ENCODE assay signal across 19 cellular contexts in genomic region chr3:11329779-11330178, GRCh38. TPM values are rescaled to one million over a fixed set of nuclear protein-coding genes. Genes with fewer than 3 reads are reported as not detected.
DNase-seq lines count a peak whose midpoint lies in the region; ATAC-seq, FAIRE-seq and TF ChIP-seq lines count a peak whose summit lies in the region.
"Had no signal": no experiment of that assay in that cellular context is flagged by ENCODE, and none has a peak within 500 bp of the region (broad histone marks: within the 10 kb centered on the region; RNA-seq: fewer than 3 reads in every experiment).

No MANE protein-coding gene starts in this region.

- no peak for TF ChIP-seq POLR2A in A549 (IDR thresholded peaks at IDR 0.05; ENCODE audit: low read length)
- TF ChIP-seq POLR2A in IMR-90 (IDR thresholded peaks at IDR 0.05; ENCODE audit: low read depth, low read length), result no peak

- H3K14ac ChIP-seq in IMR-90 (replicated peaks; ENCODE audit: low read depth, low read length), result no peak overlapping the region

- H3K27ac Mint-ChIP-seq in activated CD8-positive, alpha-beta T cell treated with anti-CD3 and anti-CD28 coated beads for 36 hours, result peak overlapping the region; percentile 3
- H3K27ac Mint-ChIP-seq in activated CD8-positive, alpha-beta T cell treated with anti-CD3 and anti-CD28 coated beads, Interleukin-2, amount 10 ng/mL, durations not matched to agents 7 days and 5 days, result no peak overlapping the region
- peak overlapping the region; percentile 30 to 33 for H3K27ac Mint-ChIP-seq in effector memory CD8-positive, alpha-beta T cell

- peaks cover 4% of the 10 kb centered on the region; the same call in 1 of the 2 replicates for H3K9me1 ChIP-seq in IMR-90 (ENCODE audit: insufficient read depth, low read length)

- WGBS in A549 (ENCODE audit: missing lambda C conversion rate), result 81% methylated on average over 2 of the region's 2 CpGs
- WGBS in IMR-90 (ENCODE audit: extremely low coverage in 2 of 2, insufficient read length in 1 of 2), 2 experiments, result 100% methylated on average over 1 of the region's 2 CpGs; no CpG with 5 or more reads in 1 of the 2 experiments

- TF ChIP-seq CTCF in activated CD8-positive, alpha-beta T cell treated with anti-CD3 and anti-CD28 coated beads for 36 hours (IDR thresholded peaks at IDR 0.05), result no peak
- TF ChIP-seq CTCF in A549 (IDR thresholded peaks at IDR 0.05) (no peak), IMR-90 (conservative IDR thresholded peaks at IDR 0.05; ENCODE audit: low read depth, low read length) (no peak), RWPE1 (conservative IDR thresholded peaks at IDR 0.05; ENCODE audit: low read depth) (no peak)

- peaks cover 0 to 4% of the 10 kb centered on the region in 2 experiments; a peak in 2 of 4 replicates for H3K79me1 ChIP-seq in IMR-90 (ENCODE audit: low read depth in 1 of 2, low read length in 2 of 2)

- peaks cover 10% of the 10 kb centered on the region for H3K36me3 Mint-ChIP-seq in activated CD8-positive, alpha-beta T cell treated with anti-CD3 and anti-CD28 coated beads for 36 hours (ENCODE audit: low read depth)
- H3K36me3 Mint-ChIP-seq in activated CD8-positive, alpha-beta T cell treated with anti-CD3 and anti-CD28 coated beads, Interleukin-2, amount 10 ng/mL, durations not matched to agents 7 days and 5 days (ENCODE audit: low read depth), result peaks cover 11% of the 10 kb centered on the region
- H3K36me3 Mint-ChIP-seq in effector memory CD8-positive, alpha-beta T cell (ENCODE audit: insufficient read depth), result peaks cover 26% of the 10 kb centered on the region

- H3K4me1 ChIP-seq in A549 (no peaks in the 10 kb centered on the region; the same call in 2 of the 3 replicates), IMR-90 (ENCODE audit: control insufficient read depth, insufficient read depth, low read length) (peaks cover 10% of the 10 kb centered on the region)
- H3K4me1 ChIP-seq: Caco-2 had no signal

- peaks cover 11% of the 10 kb centered on the region for H3K4me1 Mint-ChIP-seq in activated CD8-positive, alpha-beta T cell treated with anti-CD3 and anti-CD28 coated beads for 36 hours (ENCODE audit: low read depth)
- H3K4me1 Mint-ChIP-seq in activated CD8-positive, alpha-beta T cell treated with anti-CD3 and anti-CD28 coated beads, Interleukin-2, amount 10 ng/mL, durations not matched to agents 7 days and 5 days (ENCODE audit: low read depth), result no peaks in the 10 kb centered on the region
- H3K4me1 Mint-ChIP-seq in effector memory CD8-positive, alpha-beta T cell (ENCODE audit: low read depth in 2 of 2), result no peaks in the 10 kb centered on the region
- H3K4me1 Mint-ChIP-seq: CD4-positive, alpha-beta memory T cell had no signal

- no peaks in the 10 kb centered on the region for H3K9me3 Mint-ChIP-seq in activated CD8-positive, alpha-beta T cell treated with anti-CD3 and anti-CD28 coated beads for 36 hours
- H3K9me3 Mint-ChIP-seq in activated CD8-positive, alpha-beta T cell treated with anti-CD3 and anti-CD28 coated beads, Interleukin-2, amount 10 ng/mL, durations not matched to agents 7 days and 5 days (ENCODE audit: insufficient read depth), result no peaks in the 10 kb centered on the region
- no peaks in the 10 kb centered on the region for H3K9me3 Mint-ChIP-seq in effector memory CD8-positive, alpha-beta T cell
- H3K9me3 Mint-ChIP-seq: CD4-positive, alpha-beta memory T cell had no signal

- H3K9ac ChIP-seq in IMR-90 (ENCODE audit: low read depth, low read length), result no peak overlapping the region

- H4K5ac ChIP-seq in IMR-90 (ENCODE audit: low read depth, low read length), result no peak overlapping the region

- H3K23ac ChIP-seq in IMR-90 (ENCODE audit: low read depth, low read length), result no peak overlapping the region

- TF ChIP-seq RAD21 in A549 (conservative IDR thresholded peaks at IDR 0.05 in 1 of 2, IDR thresholded peaks at IDR 0.05 in 1 of 2) (no peak), IMR-90 (IDR thresholded peaks at IDR 0.05; ENCODE audit: low read length) (no peak)

- H3K27me3 Mint-ChIP-seq in activated CD8-positive, alpha-beta T cell treated with anti-CD3 and anti-CD28 coated beads for 36 hours, result no peaks in the 10 kb centered on the region
- H3K27me3 Mint-ChIP-seq in activated CD8-positive, alpha-beta T cell treated with anti-CD3 and anti-CD28 coated beads, Interleukin-2, amount 10 ng/mL, durations not matched to agents 7 days and 5 days (ENCODE audit: low read depth), result no peaks in the 10 kb centered on the region
- H3K27me3 Mint-ChIP-seq in effector memory CD8-positive, alpha-beta T cell, result no peaks in the 10 kb centered on the region
- H3K27me3 Mint-ChIP-seq: CD4-positive, alpha-beta memory T cell had no signal

- H3K4me3 ChIP-seq in A549 (no peak overlapping the region), IMR-90 (ENCODE audit: insufficient read depth, low read depth, low read length) (no peak overlapping the region)

- H3K9me3 ChIP-seq in A549 (no peaks in the 10 kb centered on the region), IMR-90 (ENCODE audit: control insufficient read depth, insufficient read depth, low read length) (no peaks in the 10 kb centered on the region)
- H3K9me3 ChIP-seq: Caco-2 had no signal

- no peak for TF ChIP-seq EP300 in A549 (IDR thresholded peaks at IDR 0.05)

- H2BK20ac ChIP-seq in IMR-90 (ENCODE audit: low read depth, low read length), result no peak overlapping the region

- H2BK15ac ChIP-seq in IMR-90 (ENCODE audit: low read depth, low read length), result no peak overlapping the region

- in situ Hi-C loops in IMR-90 (cut with MboI; ENCODE audit: low sequenced_read_pairs), result loop anchor here (10.0 to 25.0 kb wide), 3 partner anchors 167 to 567 kb away; partner anchors contain the start of gene HRH1

- no TSS peak for BruUV-seq in IMR-90 (replicated peaks; lab: Mats Ljungman, UMichigan)

- H3K27ac ChIP-seq in A549 (no peak overlapping the region), IMR-90 (ENCODE audit: insufficient read depth, low read length) (no peak overlapping the region), RWPE1 (no peak overlapping the region)
- H3K27ac ChIP-seq: 22Rv1 had no signal

- H3K4ac ChIP-seq in IMR-90 (ENCODE audit: low read depth, low read length), result no peak overlapping the region

- no peak overlapping the region for H2BK5ac ChIP-seq in IMR-90 (ENCODE audit: low read depth, low read length, poor library complexity, severe bottlenecking)

- no peak overlapping the region for H2AK9ac ChIP-seq in IMR-90 (replicated peaks; ENCODE audit: low read depth, low read length, poor library complexity)

- no peak overlapping the region for H3K4me3 Mint-ChIP-seq in activated CD8-positive, alpha-beta T cell treated with anti-CD3 and anti-CD28 coated beads for 36 hours
- no peak overlapping the region for H3K4me3 Mint-ChIP-seq in activated CD8-positive, alpha-beta T cell treated with anti-CD3 and anti-CD28 coated beads, Interleukin-2, amount 10 ng/mL, durations not matched to agents 7 days and 5 days
- no peak overlapping the region for H3K4me3 Mint-ChIP-seq in effector memory CD8-positive, alpha-beta T cell
- H3K4me3 Mint-ChIP-seq: CD4-positive, alpha-beta memory T cell had no signal

- intact Hi-C loops in activated CD8-positive, alpha-beta T cell treated with anti-CD3 and anti-CD28 coated beads for 36 hours (cut with micrococcal nuclease), result no loop called here
- intact Hi-C loops in IMR-90 (cut with micrococcal nuclease), result loop anchor here (5.0 kb wide), 1 partner anchor 92 kb away; no protein-coding TSS in a partner anchor

- ATAC-seq in activated CD8-positive, alpha-beta T cell treated with anti-CD3 and anti-CD28 coated beads for 36 hours, result no peak
- ATAC-seq in activated CD8-positive, alpha-beta T cell treated with anti-CD3 and anti-CD28 coated beads, Interleukin-2, amount 10 ng/mL, durations not matched to agents 7 days and 5 days, result no peak
- ATAC-seq in A549 (no peak), IMR-90 (ENCODE audit: low read depth) (no peak), HG02885 (IDR thresholded peaks at IDR 0.05; ENCODE audit: poor library complexity, unreplicated experiment) (no peak)
- no peak for ATAC-seq in effector memory CD8-positive, alpha-beta T cell (replicated peaks)

- no peak overlapping the region; a peak in 1 of 4 replicates for H4K8ac ChIP-seq in IMR-90 (ENCODE audit: low read depth in 2 of 2, low read length in 2 of 2)

- H3K4me2 ChIP-seq in A549 (no peak overlapping the region), IMR-90 (ENCODE audit: low read depth, low read length) (no peak overlapping the region)

- DNase-seq in activated CD8-positive, alpha-beta T cell treated with anti-CD3 and anti-CD28 coated beads for 36 hours, result no peak
- no peak for DNase-seq in activated CD8-positive, alpha-beta T cell treated with anti-CD3 and anti-CD28 coated beads, Interleukin-2, amount 10 ng/mL, durations not matched to agents 7 days and 5 days
- DNase-seq in A549 (ENCODE audit: low read depth in 1 of 2, low spot score in 1 of 2), result no peak
- no peak for DNase-seq in IMR-90
- no peak for DNase-seq in effector memory CD8-positive, alpha-beta T cell
- no peak for DNase-seq in RWPE1 (ENCODE audit: low spot score)
- DNase-seq: ACHN; C1 segment of cervical spinal cord; Caco-2; CD4-positive, alpha-beta memory T cell; DMS153; DND-41; GOT3; H7; HCEC 1CT had no signal

- H2AK5ac ChIP-seq in IMR-90 (ENCODE audit: low read depth, low read length), result no peak overlapping the region

- H2BK120ac ChIP-seq in IMR-90 (ENCODE audit: low read depth, low read length), result no peak overlapping the region

- H3K18ac ChIP-seq in IMR-90 (ENCODE audit: low read depth, low read length), result no peak overlapping the region

- H4K91ac ChIP-seq in IMR-90 (ENCODE audit: insufficient read depth, low read depth, low read length), result no peak overlapping the region

- dilution Hi-C loops in IMR-90 (cut with HindIII; ENCODE audit: low sequenced_read_pairs, unreplicated experiment), result no loop called here

- no peak overlapping the region for H2AFZ ChIP-seq in IMR-90 (replicated peaks; ENCODE audit: low read length, poor library complexity)

- peaks cover 5% of the 10 kb centered on the region; the same call in 1 of the 2 replicates for H3K36me3 ChIP-seq in IMR-90 (ENCODE audit: control insufficient read depth, insufficient read depth, low read length)

- FAIRE-seq in A549 (lab: Jason Lieb, UNC), result no peak
- FAIRE-seq: A204.1, G401.6 had no signal

- POLR2A ChIA-PET in activated CD8-positive, alpha-beta T cell treated with anti-CD3 and anti-CD28 coated beads for 36 hours (lab: Charles Lee), result interaction anchor here (1.1 kb wide), 1 partner anchor 84 kb away, joined by 3 read pairs; no protein-coding TSS in a partner anchor
- POLR2A ChIA-PET in activated CD8-positive, alpha-beta T cell treated with anti-CD3 and anti-CD28 coated beads, Interleukin-2, amount 10 ng/mL, durations not matched to agents 7 days and 5 days (lab: Charles Lee), result no interaction called here
- POLR2A ChIA-PET in A549 (lab: Yijun Ruan, JAX), result no interaction called here
- POLR2A ChIA-PET in IMR-90 (lab: Charles Lee; ENCODE audit: unreplicated experiment), result no interaction called here
- POLR2A ChIA-PET in RWPE1 (lab: Yijun Ruan, JAX; ENCODE audit: low non-redundant PET), result no interaction called here

- H3K27me3 ChIP-seq in IMR-90 (ENCODE audit: control insufficient read depth, insufficient read depth, low read length), result no peaks in the 10 kb centered on the region

- H3K56ac ChIP-seq in IMR-90 (ENCODE audit: extremely low read depth, insufficient read depth, low read length), result no peak overlapping the region

- CTCF ChIA-PET in activated CD8-positive, alpha-beta T cell treated with anti-CD3 and anti-CD28 coated beads for 36 hours (lab: Charles Lee), result no interaction called here
- CTCF ChIA-PET in activated CD8-positive, alpha-beta T cell treated with anti-CD3 and anti-CD28 coated beads, Interleukin-2, amount 10 ng/mL, durations not matched to agents 7 days and 5 days (lab: Charles Lee), result no interaction called here
- CTCF ChIA-PET in A549 (lab: Yijun Ruan, JAX) (interaction anchor here (1.2 to 2.1 kb wide), 5 partner anchors 32 to 572 kb away, joined by 3 to 7 read pairs (median 3); no protein-coding TSS in a partner anchor), IMR-90 (lab: Yijun Ruan, JAX) (no interaction called here), RWPE1 (lab: Yijun Ruan, JAX) (no interaction called here)

- H4K20me1 ChIP-seq in IMR-90 (ENCODE audit: insufficient read depth, low read length), result no peaks in the 10 kb centered on the region

RNA-seq across cellular contexts. Expression of gene ATG7, which starts 57.6 kb away (rescaled TPM):
- 10 to 100 TPM; 31.0 to 33.1 TPM for total RNA-seq in activated CD8-positive, alpha-beta T cell treated with anti-CD3 and anti-CD28 coated beads for 36 hours
- 10 to 100 TPM; 36.8 to 40.0 TPM for total RNA-seq in activated CD8-positive, alpha-beta T cell treated with anti-CD3 and anti-CD28 coated beads, Interleukin-2, amount 10 ng/mL, durations not matched to agents 7 days and 5 days
- 30.2 and 41.2 TPM in 2 replicates for polyA plus RNA-seq in A549 (2011; rRNA removed)
- polyA plus RNA-seq in A549 (2012; cell fraction: cytosol; rRNA removed), result 16.3 and 18.7 TPM in 2 replicates
- polyA plus RNA-seq in A549 (2012; cell fraction: nucleus; rRNA removed), result 28.9 and 47.1 TPM in 2 replicates
- 27.2 to 29.9 TPM (median 27.7 TPM) in 3 replicates for polyA plus RNA-seq in A549 (2017; fragmentation: RNase III; extraction: RNeasy Plus Mini Kit Qiagen cat#74134 plus additional on column Dnase treatment)
- 57.1 and 62.5 TPM in 2 replicates for polyA minus RNA-seq in A549 (2011; rRNA and poly(A)+ RNA removed)
- 51.4 and 65.3 TPM in 2 replicates for total RNA-seq in IMR-90 (2012; rRNA removed)
- 15.6 and 17.0 TPM in 2 replicates for polyA plus RNA-seq in IMR-90 (2012; rRNA removed)
- 9.5 and 17.9 TPM in 2 replicates for polyA plus RNA-seq in IMR-90 (2012; cell fraction: cytosol; rRNA removed)
- 21.1 and 54.1 TPM in 2 replicates for polyA plus RNA-seq in IMR-90 (2012; cell fraction: nucleus; rRNA removed; ENCODE audit: low replicate concordance)
